Comparison of ENCODE assay signal across 9 cellular contexts in the genomic region with DNA sequence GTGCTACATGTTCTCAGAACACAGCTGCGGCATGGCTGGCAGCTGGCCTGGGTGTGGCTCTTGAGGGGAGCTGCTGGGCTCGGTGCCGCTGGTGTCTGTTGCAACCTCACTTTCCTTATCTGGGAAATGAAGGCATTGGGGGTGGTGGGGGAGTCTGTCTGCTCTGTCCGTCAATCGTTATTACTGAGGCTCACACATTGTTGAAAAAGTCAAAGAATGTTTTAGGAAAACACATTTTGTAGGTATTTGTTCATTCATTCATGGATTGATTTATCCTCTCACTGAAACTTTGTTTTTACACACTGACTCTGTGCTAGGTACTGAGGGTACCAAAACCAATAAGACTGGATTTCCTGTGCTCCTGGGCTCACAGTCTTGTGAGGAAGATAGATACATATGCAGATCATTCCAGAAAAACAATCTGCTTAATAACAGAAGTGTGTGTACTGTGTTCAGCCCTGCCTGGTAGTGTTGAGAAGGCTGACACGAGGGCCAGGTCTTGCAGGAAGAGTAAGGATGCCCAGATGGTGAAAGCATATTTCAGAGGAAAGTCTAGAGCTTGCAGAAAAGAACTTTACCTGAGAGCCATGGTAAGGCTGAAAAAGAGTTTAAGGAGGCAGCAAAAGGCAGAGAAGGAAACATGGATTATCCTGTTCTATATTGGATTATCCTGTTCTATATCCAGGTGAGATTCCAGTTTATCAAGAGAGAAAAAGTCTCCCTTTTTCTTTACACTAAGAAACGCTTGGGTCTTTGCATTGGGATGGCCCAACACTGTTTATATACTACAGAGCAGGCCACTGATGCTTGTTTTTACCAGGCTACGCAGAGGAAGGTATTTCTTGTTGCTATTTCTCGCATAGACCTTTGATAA.
DNase-seq lines count a peak whose midpoint lies in the region; ATAC-seq and TF ChIP-seq lines count a peak whose summit lies in the region.
"Had no signal": no experiment of that assay in that cellular context is flagged by ENCODE, and none has a peak within 500 bp of the region (broad histone marks: within the 10 kb centered on the region; RNA-seq: fewer than 3 reads in every experiment).

No MANE protein-coding gene starts in this region.

- TF ChIP-seq CTCF in Peyer's patch (IDR thresholded peaks at IDR 0.05) (no peak), adrenal gland (IDR thresholded peaks at IDR 0.05) (no peak)

- H3K27me3 ChIP-seq in CD4-positive, alpha-beta memory T cell (ENCODE audit: insufficient read depth, low read length): no peaks in the 10 kb centered on the region
- H3K27me3 ChIP-seq in Peyer's patch (no peaks in the 10 kb centered on the region), adrenal gland (no peaks in the 10 kb centered on the region)

- peak; percentile 34 to 54 (median 37) for DNase-seq in CD4-positive, alpha-beta memory T cell
- peak; percentile 50 to 85 (median 81) for DNase-seq in Peyer's patch
- DNase-seq in adrenal gland: peak in 4 of 7 donors; percentile 42 to 70 (median 51)
- peak; percentile 93 for DNase-seq in myocyte (ENCODE audit: low read depth)
- no peak for DNase-seq in NCI-H146 treated with DMSO at 0.1 percent for 48 hours (lab: John Stamatoyannopoulos, UW; ENCODE audit: unreplicated experiment)
- DNase-seq in A172 (ENCODE audit: low spot score): no peak
- no peak for DNase-seq in GOT3 (lab: John Stamatoyannopoulos, UW)

- H3K4me3 Mint-ChIP-seq in CD4-positive, alpha-beta memory T cell: peak overlapping the region; percentile 73 to 86 (median 82)

- H3K27me3 Mint-ChIP-seq in CD4-positive, alpha-beta memory T cell: no peaks in the 10 kb centered on the region

- intact Hi-C loops in CD4-positive, alpha-beta memory T cell (cut with micrococcal nuclease): loop anchor here (1.0 to 5.0 kb wide), 4 partner anchors 17 to 679 kb away; a partner anchor contains a TSS
- intact Hi-C loops in adrenal gland (cut with DNase I): loop anchor here (2.0 to 5.0 kb wide), 4 partner anchors 111 to 554 kb away; no protein-coding TSS in a partner anchor

- TF ChIP-seq POLR2A in Peyer's patch (IDR thresholded peaks at IDR 0.05) (no peak), adrenal gland (IDR thresholded peaks at IDR 0.05) (no peak)

- H3K27ac ChIP-seq in CD4-positive, alpha-beta memory T cell (ENCODE audit: low read depth, low read length): peak overlapping the region; percentile 39
- H3K27ac ChIP-seq in Peyer's patch (peak overlapping the region in 3 of 4 donors; percentile 37 to 70 (median 59)), adrenal gland (peak overlapping the region in 2 of 5 donors; percentile 45 to 65)
- H3K27ac ChIP-seq: SK-N-MC had no signal

- H3K36me3 Mint-ChIP-seq in CD4-positive, alpha-beta memory T cell: no peaks in the 10 kb centered on the region

- H3K9me3 ChIP-seq in CD4-positive, alpha-beta memory T cell (ENCODE audit: control insufficient read depth in 1 of 2, low read length in 2 of 2): no peaks in the 10 kb centered on the region
- H3K9me3 ChIP-seq in Peyer's patch (no peaks in the 10 kb centered on the region), adrenal gland (replicated peaks in 1 of 3) (no peaks in the 10 kb centered on the region)

- H3K9me3 Mint-ChIP-seq in CD4-positive, alpha-beta memory T cell: no peaks in the 10 kb centered on the region

- ATAC-seq in GM18858 (IDR thresholded peaks at IDR 0.05; ENCODE audit: unreplicated experiment): no peak

- H3K4me1 Mint-ChIP-seq in CD4-positive, alpha-beta memory T cell: peaks cover 29 to 59% (median 44%) of the 10 kb centered on the region in 4 donors

- peaks cover 39% of the 10 kb centered on the region for H3K4me1 ChIP-seq in CD4-positive, alpha-beta memory T cell (ENCODE audit: insufficient read depth, low read length)
- H3K4me1 ChIP-seq in Peyer's patch (peaks cover 0 to 22% (median 3%) of the 10 kb centered on the region in 4 donors), adrenal gland (replicated peaks in 1 of 2) (no peaks in the 10 kb centered on the region)

- 62 to 74% (median 65%) methylated on average over 9 of the region's 9 CpGs for WGBS in adrenal gland, 4 donors

- H3K27ac Mint-ChIP-seq in CD4-positive, alpha-beta memory T cell: peak overlapping the region; percentile 89 to 97 (median 93)

- POLR2A ChIA-PET in CD4-positive, alpha-beta memory T cell (lab: Charles Lee; ENCODE audit: partially characterized antibody): interaction anchor here (0.6 to 5.3 kb wide), 10 partner anchors 17 to 553 kb away, joined by 3 to 41 read pairs (median 6); no protein-coding TSS in a partner anchor

- H3K4me3 ChIP-seq in CD4-positive, alpha-beta memory T cell (ENCODE audit: low read length in 2 of 2): peak overlapping the region; percentile 6 to 40
- no peak overlapping the region for H3K4me3 ChIP-seq in Peyer's patch
- H3K4me3 ChIP-seq in adrenal gland: no peak overlapping the region
- H3K4me3 ChIP-seq: SK-N-MC had no signal

- CTCF ChIA-PET in CD4-positive, alpha-beta memory T cell (lab: Charles Lee; ENCODE audit: partially characterized antibody): interaction anchor here (0.6 to 13.4 kb wide), 30 partner anchors 11 to 683 kb away, joined by 3 to 292 read pairs (median 9); a partner anchor contains a TSS

- H3K36me3 ChIP-seq in CD4-positive, alpha-beta memory T cell (ENCODE audit: insufficient read depth, low read length): no peaks in the 10 kb centered on the region
- H3K36me3 ChIP-seq in Peyer's patch (no peaks in the 10 kb centered on the region), adrenal gland (replicated peaks in 1 of 2) (no peaks in the 10 kb centered on the region)

Comparison
In these comparisons a context has a peak if more than half of its experiments do, and no peak if none do; other contexts are left out.
1. DNase-seq: peak in CD4-positive, alpha-beta memory T cell (5 of 5), Peyer's patch (3 of 3), adrenal gland (4 of 7) and myocyte (single experiment); none in NCI-H146 treated with DMSO at 0.1 percent for 48 hours (single experiment), A172 (single experiment) and GOT3 (single experiment).
2. H3K4me3 ChIP-seq: peak in CD4-positive, alpha-beta memory T cell (2 of 2); none in Peyer's patch (0 of 4) and adrenal gland (0 of 4).